17 cellular contexts compared by ENCODE assay signal in genomic region chr7:43208189-43208588, GRCh38.
DNase-seq lines count a peak whose midpoint lies in the region; ATAC-seq and TF ChIP-seq lines count a peak whose summit lies in the region.
"Had no signal": no experiment of that assay in that cellular context is flagged by ENCODE, and none has a peak within 500 bp of the region (broad histone marks: within the 10 kb centered on the region; RNA-seq: fewer than 3 reads in every experiment).

No MANE protein-coding gene starts in this region.

- CTCF ChIA-PET in WTC11 (lab: Charles Lee) (interaction anchor here (1.0 to 1.3 kb wide), 4 partner anchors 9 to 267 kb away, joined by 3 to 5 read pairs (median 4); no protein-coding TSS in a partner anchor), RWPE1 (lab: Yijun Ruan, JAX) (no interaction called here)

- H4K5ac ChIP-seq in H9 (ENCODE audit: insufficient read length, low read depth, low read length): no peak overlapping the region

- H4K91ac ChIP-seq in H9 (ENCODE audit: insufficient read length, low read depth, low read length) (no peak overlapping the region), mesenchymal stem cell (ENCODE audit: low read length) (no peak overlapping the region)

- peak overlapping the region; percentile 52 for H3K27ac ChIP-seq in H9 (ENCODE audit: insufficient read length, low read depth, low read length)
- H3K27ac ChIP-seq in mesenchymal stem cell (ENCODE audit: low read length, poor library complexity, severe bottlenecking): no peak overlapping the region
- H3K27ac ChIP-seq in RWPE1: no peak overlapping the region
- H3K27ac ChIP-seq: BLaER1, HL-60 had no signal

- H3K4me3 Mint-ChIP-seq in H9 (no peak overlapping the region), WTC11 (no peak overlapping the region), mesothelial cell of epicardium (no peak overlapping the region)
- H3K4me3 Mint-ChIP-seq: CD14-positive monocyte; CD4-positive, alpha-beta memory T cell; HFFc6 had no signal

- H4K8ac ChIP-seq in H9 (replicated peaks; ENCODE audit: insufficient read length, low read depth, low read length) (no peak overlapping the region), mesenchymal stem cell (ENCODE audit: low read length) (no peak overlapping the region)

- H3K9ac ChIP-seq in H9 (ENCODE audit: extremely low read depth, insufficient read length, low read length) (no peak overlapping the region), mesenchymal stem cell (ENCODE audit: low read length) (no peak overlapping the region)
- H3K9ac ChIP-seq: BLaER1 had no signal

- no peak overlapping the region for H2BK5ac ChIP-seq in H9 (ENCODE audit: insufficient read length, low read length)
- no peak overlapping the region for H2BK5ac ChIP-seq in mesenchymal stem cell (ENCODE audit: low read depth, low read length, poor library complexity, severe bottlenecking)

- H3K79me1 ChIP-seq in H9 (ENCODE audit: insufficient read depth, low read depth, low read length, poor library complexity, severe bottlenecking): no peaks in the 10 kb centered on the region
- H3K79me1 ChIP-seq in mesenchymal stem cell (replicated peaks; ENCODE audit: low read length, poor library complexity, severe bottlenecking): no peaks in the 10 kb centered on the region

- H3K36me3 ChIP-seq in mesenchymal stem cell (ENCODE audit: control insufficient read depth in 1 of 2, insufficient read depth in 2 of 2, low read depth in 1 of 2, low read length in 2 of 2): no peaks in the 10 kb centered on the region
- H3K36me3 ChIP-seq: BLaER1 had no signal

- H3K4me1 Mint-ChIP-seq in H9 (peaks cover 48 to 56% of the 10 kb centered on the region in 2 experiments), WTC11 (peaks cover 67% of the 10 kb centered on the region), mesothelial cell of epicardium (peaks cover 19% of the 10 kb centered on the region)
- H3K4me1 Mint-ChIP-seq: CD14-positive monocyte; CD4-positive, alpha-beta memory T cell had no signal

- no peak overlapping the region for H3K23ac ChIP-seq in H9 (ENCODE audit: insufficient read length, low read depth, low read length)
- no peak overlapping the region for H3K23ac ChIP-seq in mesenchymal stem cell (ENCODE audit: low read length in 2 of 2)

- H3K36me3 Mint-ChIP-seq in H9 (ENCODE audit: insufficient read depth in 1 of 3, low read depth in 3 of 3) (peaks cover 0 to 5% (median 0%) of the 10 kb centered on the region in 3 experiments; a peak in 1 of 7 replicates), WTC11 (no peaks in the 10 kb centered on the region), mesothelial cell of epicardium (no peaks in the 10 kb centered on the region)
- H3K36me3 Mint-ChIP-seq: CD14-positive monocyte; CD4-positive, alpha-beta memory T cell had no signal

- H3K9me3 ChIP-seq in H9 (ENCODE audit: control insufficient read depth, low read depth, low read length) (no peaks in the 10 kb centered on the region), mesenchymal stem cell (ENCODE audit: control insufficient read depth, low read length) (no peaks in the 10 kb centered on the region)
- H3K9me3 ChIP-seq: BLaER1 had no signal

- no peaks in the 10 kb centered on the region for H3K27me3 Mint-ChIP-seq in H9 (ENCODE audit: low read depth)
- H3K27me3 Mint-ChIP-seq in WTC11 (ENCODE audit: low read depth): no peaks in the 10 kb centered on the region
- H3K27me3 Mint-ChIP-seq in mesothelial cell of epicardium (ENCODE audit: low read depth): no peaks in the 10 kb centered on the region

- no peak overlapping the region for H3K4ac ChIP-seq in H9 (ENCODE audit: low read depth, low read length)
- no peak overlapping the region for H3K4ac ChIP-seq in mesenchymal stem cell (ENCODE audit: low read depth in 1 of 2, low read length in 2 of 2)

- H3K4me1 ChIP-seq in H9 (ENCODE audit: insufficient read depth, low read length) (peaks cover 15% of the 10 kb centered on the region; the same call in 1 of the 2 replicates), mesenchymal stem cell (ENCODE audit: control insufficient read depth, insufficient read depth, low read depth, low read length) (no peaks in the 10 kb centered on the region)
- H3K4me1 ChIP-seq: BLaER1 had no signal

- H2BK15ac ChIP-seq in H9 (ENCODE audit: low read depth, low read length): no peak overlapping the region
- no peak overlapping the region for H2BK15ac ChIP-seq in mesenchymal stem cell (ENCODE audit: low read depth, poor library complexity, severe bottlenecking)

- no peak overlapping the region for H3K14ac ChIP-seq in H9 (ENCODE audit: insufficient read depth, low read length)
- H3K14ac ChIP-seq in mesenchymal stem cell (ENCODE audit: low read length in 2 of 2): no peak overlapping the region

- peak overlapping the region; percentile 2 to 87 (median 41); a peak in 5 of 7 replicates for H3K27ac Mint-ChIP-seq in H9
- peak overlapping the region; percentile 72; the same call in 1 of the 2 replicates for H3K27ac Mint-ChIP-seq in WTC11
- no peak overlapping the region for H3K27ac Mint-ChIP-seq in mesothelial cell of epicardium
- H3K27ac Mint-ChIP-seq: CD14-positive monocyte; CD4-positive, alpha-beta memory T cell; HFFc6 had no signal

- H3K9me3 Mint-ChIP-seq in H9 (no peaks in the 10 kb centered on the region), WTC11 (peaks cover 4% of the 10 kb centered on the region), mesothelial cell of epicardium (no peaks in the 10 kb centered on the region)
- H3K9me3 Mint-ChIP-seq: HFFc6 had no signal

- H3K27me3 ChIP-seq in H9 (ENCODE audit: insufficient read depth, low read length): no peaks in the 10 kb centered on the region
- H3K27me3 ChIP-seq in mesenchymal stem cell (ENCODE audit: control insufficient read depth in 1 of 2, insufficient read depth in 1 of 2, low read length in 2 of 2): no peaks in the 10 kb centered on the region
- H3K27me3 ChIP-seq: BLaER1 had no signal

- TF ChIP-seq CTCF in H9 (conservative IDR thresholded peaks at IDR 0.05) (no peak), WTC11 (IDR thresholded peaks at IDR 0.05) (no peak), RWPE1 (conservative IDR thresholded peaks at IDR 0.05; ENCODE audit: low read depth) (no peak), mesothelial cell of epicardium (IDR thresholded peaks at IDR 0.05; ENCODE audit: unreplicated experiment) (no peak)

- peak; percentile 41 for ATAC-seq in WTC11
- no peak for ATAC-seq in esophagus mucosa
- ATAC-seq: HCT116 had no signal

- no CpG with 5 or more reads among the region's 2 CpGs for WGBS in H9 (ENCODE audit: extremely low coverage, insufficient read length, low lambda C conversion rate)
- 96% methylated on average over 1 of the region's 2 CpGs for WGBS in mesenchymal stem cell

- H2BK120ac ChIP-seq in H9 (ENCODE audit: low read depth, low read length, poor library complexity, severe bottlenecking): no peak overlapping the region
- H2BK120ac ChIP-seq in mesenchymal stem cell (ENCODE audit: low read depth, low read length): no peak overlapping the region

- no peak overlapping the region for H2BK12ac ChIP-seq in H9 (ENCODE audit: insufficient read length, low read depth, low read length)
- H2BK12ac ChIP-seq in mesenchymal stem cell (ENCODE audit: low read length in 2 of 2): no peak overlapping the region

- no peaks in the 10 kb centered on the region for H4K20me1 ChIP-seq in H9 (ENCODE audit: control insufficient read depth, insufficient read depth, insufficient read length)
- H4K20me1 ChIP-seq: BLaER1 had no signal

- H2AFZ ChIP-seq in H9 (ENCODE audit: low read length) (no peak overlapping the region), mesenchymal stem cell (ENCODE audit: low read depth, low read length) (no peak overlapping the region)

- no peak overlapping the region for H3K4me2 ChIP-seq in H9 (ENCODE audit: insufficient read depth, insufficient read length, low read length)
- H3K4me2 ChIP-seq in mesenchymal stem cell (ENCODE audit: low read length, poor library complexity, severe bottlenecking): no peak overlapping the region
- H3K4me2 ChIP-seq: BLaER1 had no signal

- H2AK5ac ChIP-seq in H9 (ENCODE audit: insufficient read length, low read length) (no peak overlapping the region), mesenchymal stem cell (ENCODE audit: low read length, severe bottlenecking) (peak overlapping the region; percentile 10)

- H2BK20ac ChIP-seq in H9 (ENCODE audit: low read depth, low read length, poor library complexity, severe bottlenecking): no peak overlapping the region

- POLR2A ChIA-PET in WTC11 (lab: Charles Lee) (no interaction called here), RWPE1 (lab: Yijun Ruan, JAX; ENCODE audit: low non-redundant PET) (no interaction called here)

- no peak overlapping the region for H3K56ac ChIP-seq in H9 (ENCODE audit: insufficient read length, low read depth, low read length)

- no peak overlapping the region for H3T11ph ChIP-seq in H9 (ENCODE audit: low read length)

- H3K79me2 ChIP-seq in H9 (ENCODE audit: insufficient read depth, low read length): no peaks in the 10 kb centered on the region

- DNase-seq in H9 (no peak), WTC11 (ENCODE audit: low spot score) (no peak), mesenchymal stem cell (no peak), RWPE1 (ENCODE audit: low spot score) (no peak), mesothelial cell of epicardium (ENCODE audit: low spot score in 2 of 2, unreplicated experiment in 2 of 2) (no peak), NCI-H748 treated with DMSO at 0.1 percent for 48 hours (lab: John Stamatoyannopoulos, UW) (no peak)
- DNase-seq: 8988T; CD4-positive, alpha-beta memory T cell; DMS153; DMS79; GDM1; HFFc6 had no signal

- H3K18ac ChIP-seq in H9 (ENCODE audit: insufficient read length, low read depth, low read length): no peak overlapping the region
- no peak overlapping the region for H3K18ac ChIP-seq in mesenchymal stem cell (ENCODE audit: low read depth in 1 of 2, low read length in 2 of 2)

- no peak overlapping the region for H3K4me3 ChIP-seq in mesenchymal stem cell (ENCODE audit: insufficient read depth in 1 of 2, low read depth in 1 of 2, low read length in 2 of 2)
- H3K4me3 ChIP-seq: BLaER1 had no signal

- no peaks in the 10 kb centered on the region for H3K23me2 ChIP-seq in H9 (ENCODE audit: insufficient read length, low read depth, low read length, poor library complexity, severe bottlenecking)

TF ChIP-seq in WTC11, 78 proteins besides CTCF, POLR2A, EP300 and RAD21 (continues in another document):
- no peak for TF ChIP-seq ETV6 (CRISPR knock-in tag; IDR thresholded peaks at IDR 0.05)
- TF ChIP-seq NFE2L1 (CRISPR knock-in tag; IDR thresholded peaks at IDR 0.05): no peak
- no peak for TF ChIP-seq IRF2 (CRISPR knock-in tag; IDR thresholded peaks at IDR 0.05; ENCODE audit: borderline replicate concordance, low read depth)
- TF ChIP-seq FOXJ3 (CRISPR knock-in tag; IDR thresholded peaks at IDR 0.05; ENCODE audit: borderline replicate concordance): no peak
- no peak for TF ChIP-seq EMX1 (CRISPR knock-in tag; IDR thresholded peaks at IDR 0.05)
- no peak for TF ChIP-seq GRHL2 (CRISPR knock-in tag; IDR thresholded peaks at IDR 0.05; ENCODE audit: insufficient replicate concordance, severe bottlenecking)
- no peak for TF ChIP-seq SOX15 (CRISPR knock-in tag; IDR thresholded peaks at IDR 0.05)
- TF ChIP-seq ZNF671 (CRISPR knock-in tag; IDR thresholded peaks at IDR 0.05): no peak
- TF ChIP-seq RORB (CRISPR knock-in tag; IDR thresholded peaks at IDR 0.05): no peak
- no peak for TF ChIP-seq HMGA2 (CRISPR knock-in tag; IDR thresholded peaks at IDR 0.05)
- TF ChIP-seq FOXP1 (CRISPR knock-in tag; IDR thresholded peaks at IDR 0.05; ENCODE audit: borderline replicate concordance): no peak
